ENCODE assay signal across 30 cellular contexts in the genomic region with DNA sequence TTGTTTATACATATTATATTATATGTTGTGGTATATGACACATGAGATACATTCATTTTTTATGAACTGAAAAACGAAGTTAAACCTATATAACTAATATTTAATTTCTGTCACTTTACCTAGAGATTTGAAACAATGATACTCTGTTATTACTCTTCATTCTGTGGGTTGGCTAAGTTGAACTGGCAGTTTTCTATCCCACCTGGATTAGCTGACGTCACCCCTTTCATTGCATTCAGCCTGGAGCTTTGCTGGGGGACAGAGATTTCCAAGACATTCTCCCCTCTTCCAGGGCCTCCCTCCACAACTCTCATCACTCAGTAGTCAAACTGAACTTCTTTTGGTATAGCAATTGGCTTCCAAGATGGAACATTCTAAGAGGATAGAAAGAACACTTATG.
"Had no signal": no experiment of that assay in that cellular context is flagged by ENCODE, and none has a peak within 500 bp of the region (broad histone marks: within the 10 kb centered on the region; RNA-seq: fewer than 3 reads in every experiment).

No MANE protein-coding gene starts in this region.

- H3K9me3 Mint-ChIP-seq: activated B cell treated with CpG ODN at 0.5 μM for 24 hours; brain; dendritic cell treated with granulocyte-macrophage colony-stimulating factor and Interleukin-4, amounts not matched to agents 40 ng/mL and 50 ng/mL, for 4 days; endodermal cell had no signal

- ATAC-seq: activated CD4-positive, CD25-positive, alpha-beta regulatory T cell treated with anti-CD3 and anti-CD28 coated beads, Interleukin-2, amount 50 U/mL, for 24 hours; activated naive CD4-positive, alpha-beta T cell treated with anti-CD3 and anti-CD28 coated beads, Interleukin-2, amount 50 U/mL, for 72 hours; activated T-cell treated with anti-CD3 and anti-CD28 coated beads, Interleukin-2, amount 50 U/mL, for 4 hours; esophagus mucosa; T-helper 17 cell had no signal

- H3K27me3 Mint-ChIP-seq: activated B cell treated with CpG ODN at 0.5 μM for 24 hours; activated naive CD4-positive, alpha-beta T cell treated with anti-CD3 and anti-CD28 coated beads, Interleukin-2, amount 10 ng/mL, durations not matched to agents 7 days and 5 days; activated naive CD8-positive, alpha-beta T cell treated with anti-CD3 and anti-CD28 coated beads, Interleukin-2, amount 10 ng/mL, durations not matched to agents 7 days and 5 days; brain; dendritic cell treated with granulocyte-macrophage colony-stimulating factor and Interleukin-4, amounts not matched to agents 40 ng/mL and 50 ng/mL, for 4 days; T-helper 17 cell had no signal

- H3K36me3 Mint-ChIP-seq: brain had no signal

- DNase-seq: activated B cell treated with CpG ODN at 0.5 μM for 24 hours; activated CD4-positive, alpha-beta T cell treated with anti-CD3 and anti-CD28 coated beads for 48 hours; activated CD4-positive, alpha-beta T cell treated with anti-CD3 and anti-CD28 coated beads, Interleukin-2, amount 50 U/mL, for 1 hour; activated CD4-positive, alpha-beta T cell treated with anti-CD3 and anti-CD28 coated beads, Interleukin-2, amount 50 U/mL, for 48 hours; activated CD8-positive, alpha-beta memory T cell treated with anti-CD3 and anti-CD28 coated beads, Interleukin-2, amount 50 U/mL, for 48 hours; activated gamma-delta T cell; activated naive CD4-positive, alpha-beta T cell; activated naive CD4-positive, alpha-beta T cell treated with anti-CD3 and anti-CD28 coated beads, Interleukin-2, amount 10 ng/mL, durations not matched to agents 7 days and 5 days; activated naive CD8-positive, alpha-beta T cell treated with anti-CD3 and anti-CD28 coated beads, Interleukin-2, amount 10 ng/mL, durations not matched to agents 7 days and 5 days; activated T-cell treated with anti-CD3 and anti-CD28 coated beads for 4 hours; activated T-cell treated with anti-CD3 and anti-CD28 coated beads, Interleukin-2, amount 50 U/mL, for 4 hours; central memory CD4-positive, alpha-beta T cell; cerebellar nuclear complex; colonic mucosa; dorsolateral prefrontal cortex; effector memory CD4-positive, alpha-beta T cell; endodermal cell; foreskin fibroblast; head of caudate nucleus; T-helper 1 cell; T-helper 17 cell; T1000; WERI-Rb-1 had no signal

- H3K4me1 Mint-ChIP-seq: brain had no signal

- H3K4me3 Mint-ChIP-seq: activated B cell treated with CpG ODN at 0.5 μM for 24 hours; activated naive CD4-positive, alpha-beta T cell treated with anti-CD3 and anti-CD28 coated beads, Interleukin-2, amount 10 ng/mL, durations not matched to agents 7 days and 5 days; activated naive CD8-positive, alpha-beta T cell treated with anti-CD3 and anti-CD28 coated beads, Interleukin-2, amount 10 ng/mL, durations not matched to agents 7 days and 5 days; activated T-cell treated with anti-CD3 and anti-CD28 coated beads, Interleukin-2, amount 50 U/mL, for 4 hours; activated T-helper 1 cell treated with anti-CD3 and anti-CD28 coated beads, Interleukin-12 subunit alpha, Interleukin-12 subunit beta, Interleukin-2, Interleukin-4 antibody, amounts not matched to agents 30 ng/mL and 10 ng/mL and 1 ng/mL, durations not matched to agents 14 hours and 24 hours and 36 hours; brain; dendritic cell treated with granulocyte-macrophage colony-stimulating factor and Interleukin-4, amounts not matched to agents 40 ng/mL and 50 ng/mL, for 4 days; endodermal cell; T-helper 17 cell; T-helper 2 cell treated with Interferon-gamma antibody and Interleukin-4, amounts not matched to agents 5 μg/mL and 100 μg/mL, for 36 hours had no signal

- H3K27ac Mint-ChIP-seq: activated B cell treated with CpG ODN at 0.5 μM for 24 hours; activated naive CD4-positive, alpha-beta T cell treated with anti-CD3 and anti-CD28 coated beads, Interleukin-2, amount 10 ng/mL, durations not matched to agents 7 days and 5 days; activated naive CD4-positive, alpha-beta T cell treated with anti-CD3 and anti-CD28 coated beads, Interleukin-2, amount 50 U/mL, for 72 hours; activated naive CD8-positive, alpha-beta T cell treated with anti-CD3 and anti-CD28 coated beads, Interleukin-2, amount 10 ng/mL, durations not matched to agents 7 days and 5 days; activated T-helper 1 cell treated with anti-CD3 and anti-CD28 coated beads, Interleukin-12 subunit alpha, Interleukin-12 subunit beta, Interleukin-2, Interleukin-4 antibody, amounts not matched to agents 30 ng/mL and 10 ng/mL and 1 ng/mL, durations not matched to agents 14 hours and 24 hours and 36 hours; dendritic cell treated with granulocyte-macrophage colony-stimulating factor and Interleukin-4, amounts not matched to agents 40 ng/mL and 50 ng/mL, for 4 days; endodermal cell; T-helper 17 cell; T-helper 2 cell treated with Interferon-gamma antibody and Interleukin-4, amounts not matched to agents 5 μg/mL and 100 μg/mL, for 36 hours had no signal
